ENCODE assay signal across 8 cellular contexts in the genomic region with DNA sequence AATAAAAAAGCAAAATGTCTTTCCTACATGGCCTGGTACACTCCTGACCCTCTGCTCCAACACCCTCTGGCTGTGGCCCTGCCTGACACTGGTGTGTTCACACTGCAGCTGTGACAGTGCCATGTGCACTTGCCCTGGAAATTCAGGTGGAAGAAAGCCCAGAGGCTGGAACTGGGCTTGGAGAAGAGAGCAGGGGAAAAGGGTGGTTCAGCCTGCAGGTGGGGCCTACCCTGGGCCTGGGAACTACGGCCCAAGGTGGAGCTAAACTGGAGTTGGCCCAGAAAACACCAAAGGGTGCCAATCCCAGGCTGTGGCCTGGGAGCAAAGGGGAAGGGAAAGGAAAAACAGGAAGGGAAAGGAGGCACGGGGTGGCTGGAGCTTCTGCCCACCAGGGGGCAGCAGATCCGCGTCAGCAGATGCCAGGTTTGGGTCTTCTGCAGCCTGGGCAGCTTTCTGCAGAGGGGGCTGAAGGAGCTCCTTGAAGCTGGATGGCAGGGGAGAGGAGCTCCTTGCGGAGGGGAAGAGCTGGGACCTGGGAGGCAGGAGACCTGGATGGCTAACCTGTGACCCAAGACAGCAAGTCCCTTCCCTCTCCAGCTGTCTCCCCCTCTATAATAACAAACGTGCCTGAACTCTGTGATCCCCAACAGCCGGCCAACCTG. TPM values are rescaled to one million over a fixed set of nuclear protein-coding genes. Genes with fewer than 3 reads are reported as not detected.
DNase-seq lines count a peak whose midpoint lies in the region; ATAC-seq and TF ChIP-seq lines count a peak whose summit lies in the region.

No MANE protein-coding gene starts in this region.

- peak overlapping the region; percentile 50 for H3K9ac ChIP-seq in adipocyte (ENCODE audit: low read length)

- TF ChIP-seq CTCF in heart right ventricle (IDR thresholded peaks at IDR 0.05): peak; percentile 91 to 97 (median 95)

- no peaks in the 10 kb centered on the region for H3K9me3 ChIP-seq in adipocyte (ENCODE audit: control insufficient read depth, low read length)
- H3K9me3 ChIP-seq in heart right ventricle: no peaks in the 10 kb centered on the region

- H3K27me3 ChIP-seq in adipocyte (replicated peaks; ENCODE audit: control insufficient read depth, insufficient read depth, low read length) (no peaks in the 10 kb centered on the region), heart right ventricle (no peaks in the 10 kb centered on the region)

- ATAC-seq in heart right ventricle: peak; percentile 48 to 72 (median 62)
- no peak for ATAC-seq in HG02981 (IDR thresholded peaks at IDR 0.05; ENCODE audit: unreplicated experiment)

- H3K27ac ChIP-seq in heart right ventricle: peak overlapping the region in 9 of 10 donors; percentile 12 to 73 (median 33)

- peaks cover 56% of the 10 kb centered on the region for H3K36me3 ChIP-seq in adipocyte (ENCODE audit: control insufficient read depth, insufficient read depth, low read length, severe bottlenecking)
- peaks cover 0 to 77% (median 51%) of the 10 kb centered on the region in 9 donors for H3K36me3 ChIP-seq in heart right ventricle

- WGBS in heart right ventricle, 2 donors: 24 to 27% methylated on average over 7 of the region's 7 CpGs

- intact Hi-C loops in heart right ventricle (cut with DNase I): loop anchor here in 4 of 10 donors (10.0 kb wide), 2 partner anchors 98 to 398 kb away; a partner anchor contains a TSS

- H3K4me1 ChIP-seq in adipocyte (ENCODE audit: control insufficient read depth, insufficient read depth, low read length): peaks cover 3% of the 10 kb centered on the region
- H3K4me1 ChIP-seq in heart right ventricle: peaks cover 16 to 81% (median 49%) of the 10 kb centered on the region in 9 donors

- DNase-seq in EH (ENCODE audit: low read depth) (peak; percentile 72), HK-2 (ENCODE audit: unreplicated experiment) (peak; percentile 75), SKM-1 treated with dmso at 0.1 percent for 144 hours (lab: John Stamatoyannopoulos, UW; ENCODE audit: unreplicated experiment) (peak; percentile 31), adipocyte (ENCODE audit: low read depth) (peak; percentile 81), heart right ventricle (peak; percentile 72 to 81), putamen (ENCODE audit: low spot score) (peak; percentile 65), NCI-H226 (no peak)

- H3K4me3 ChIP-seq in adipocyte (ENCODE audit: low read length) (no peak overlapping the region), heart right ventricle (peak overlapping the region in 1 of 10 donors; percentile 12)

RNA-seq across cellular contexts. Expression of a gene that starts 15.4 kb away (rescaled TPM):
- 10 to 100 TPM; 20.5 to 31.0 (median 24.8) TPM for total RNA-seq in heart right ventricle
- 10 to 100 TPM; 11.9 to 20.7 TPM for polyA plus RNA-seq in heart right ventricle

RNA-seq across cellular contexts. Expression of a gene that starts 18.3 kb away (rescaled TPM):
- 10 to 100 TPM; 45.9 to 86.1 (median 73.8) TPM for total RNA-seq in heart right ventricle
- 10 to 100 TPM; 40.0 to 66.9 TPM for polyA plus RNA-seq in heart right ventricle
